Comparison of ENCODE assay signal across 1 cellular context in the genomic region with DNA sequence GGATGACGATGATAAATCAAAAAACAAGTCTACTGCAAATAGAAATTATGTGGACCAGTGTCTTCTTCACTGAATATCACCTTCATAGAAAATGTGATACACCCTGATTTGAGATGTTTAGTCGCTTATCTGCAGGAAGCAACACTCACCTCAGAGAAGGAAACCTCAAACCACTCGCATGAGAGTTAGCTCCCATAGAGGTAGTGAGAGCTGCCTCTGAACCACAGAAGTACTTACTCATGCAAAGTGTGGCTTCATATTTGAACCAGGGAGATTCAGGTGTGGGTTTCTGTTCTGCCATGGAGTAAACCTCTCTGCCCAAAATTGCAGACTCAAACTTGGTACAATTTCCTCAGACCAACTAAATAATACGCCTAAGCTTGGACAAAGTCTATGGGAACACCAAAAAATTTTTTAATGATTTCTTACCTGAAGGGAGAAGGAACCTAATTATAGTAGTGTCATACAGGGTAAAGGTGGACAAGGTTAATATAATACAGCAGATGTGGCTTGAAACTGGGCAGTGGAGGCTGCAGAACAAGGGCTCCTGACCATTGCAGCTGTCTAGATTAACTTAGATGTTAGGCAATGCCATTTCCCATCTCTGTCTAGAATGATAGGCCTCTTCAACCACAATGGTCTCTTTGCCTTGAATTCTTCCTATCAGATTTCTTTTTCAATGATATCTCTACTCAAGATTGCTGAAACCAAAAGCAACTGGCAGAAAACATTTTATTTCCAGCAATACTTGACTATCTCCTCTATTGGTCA.
TF ChIP-seq lines count a peak whose summit lies in the region.

No MANE protein-coding gene starts in this region.

TF ChIP-seq in K562, 482 proteins besides CTCF, POLR2A, EP300 and RAD21 (continued from another document):
- TF ChIP-seq, protein P1, sequence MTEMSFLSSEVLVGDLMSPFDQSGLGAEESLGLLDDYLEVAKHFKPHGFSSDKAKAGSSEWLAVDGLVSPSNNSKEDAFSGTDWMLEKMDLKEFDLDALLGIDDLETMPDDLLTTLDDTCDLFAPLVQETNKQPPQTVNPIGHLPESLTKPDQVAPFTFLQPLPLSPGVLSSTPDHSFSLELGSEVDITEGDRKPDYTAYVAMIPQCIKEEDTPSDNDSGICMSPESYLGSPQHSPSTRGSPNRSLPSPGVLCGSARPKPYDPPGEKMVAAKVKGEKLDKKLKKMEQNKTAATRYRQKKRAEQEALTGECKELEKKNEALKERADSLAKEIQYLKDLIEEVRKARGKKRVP (CRISPR knock-in tag; IDR thresholded peaks at IDR 0.05), result no peak
- TF ChIP-seq, protein P2, sequence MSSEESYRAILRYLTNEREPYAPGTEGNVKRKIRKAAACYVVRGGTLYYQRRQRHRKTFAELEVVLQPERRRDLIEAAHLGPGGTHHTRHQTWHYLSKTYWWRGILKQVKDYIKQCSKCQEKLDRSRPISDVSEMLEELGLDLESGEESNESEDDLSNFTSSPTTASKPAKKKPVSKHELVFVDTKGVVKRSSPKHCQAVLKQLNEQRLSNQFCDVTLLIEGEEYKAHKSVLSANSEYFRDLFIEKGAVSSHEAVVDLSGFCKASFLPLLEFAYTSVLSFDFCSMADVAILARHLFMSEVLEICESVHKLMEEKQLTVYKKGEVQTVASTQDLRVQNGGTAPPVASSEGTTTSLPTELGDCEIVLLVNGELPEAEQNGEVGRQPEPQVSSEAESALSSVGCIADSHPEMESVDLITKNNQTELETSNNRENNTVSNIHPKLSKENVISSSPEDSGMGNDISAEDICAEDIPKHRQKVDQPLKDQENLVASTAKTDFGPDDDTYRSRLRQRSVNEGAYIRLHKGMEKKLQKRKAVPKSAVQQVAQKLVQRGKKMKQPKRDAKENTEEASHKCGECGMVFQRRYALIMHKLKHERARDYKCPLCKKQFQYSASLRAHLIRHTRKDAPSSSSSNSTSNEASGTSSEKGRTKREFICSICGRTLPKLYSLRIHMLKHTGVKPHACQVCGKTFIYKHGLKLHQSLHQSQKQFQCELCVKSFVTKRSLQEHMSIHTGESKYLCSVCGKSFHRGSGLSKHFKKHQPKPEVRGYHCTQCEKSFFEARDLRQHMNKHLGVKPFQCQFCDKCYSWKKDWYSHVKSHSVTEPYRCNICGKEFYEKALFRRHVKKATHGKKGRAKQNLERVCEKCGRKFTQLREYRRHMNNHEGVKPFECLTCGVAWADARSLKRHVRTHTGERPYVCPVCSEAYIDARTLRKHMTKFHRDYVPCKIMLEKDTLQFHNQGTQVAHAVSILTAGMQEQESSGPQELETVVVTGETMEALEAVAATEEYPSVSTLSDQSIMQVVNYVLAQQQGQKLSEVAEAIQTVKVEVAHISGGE (CRISPR knock-in tag; IDR thresholded peaks at IDR 0.05), result no peak
- no peak for TF ChIP-seq PYGO2 (tag; IDR thresholded peaks at IDR 0.05)
- TF ChIP-seq KDM1A (IDR thresholded peaks at IDR 0.05), result peak in 1 of 2 experiments; percentile 14; a peak in 1 of 4 replicates
- TF ChIP-seq, protein P3, sequence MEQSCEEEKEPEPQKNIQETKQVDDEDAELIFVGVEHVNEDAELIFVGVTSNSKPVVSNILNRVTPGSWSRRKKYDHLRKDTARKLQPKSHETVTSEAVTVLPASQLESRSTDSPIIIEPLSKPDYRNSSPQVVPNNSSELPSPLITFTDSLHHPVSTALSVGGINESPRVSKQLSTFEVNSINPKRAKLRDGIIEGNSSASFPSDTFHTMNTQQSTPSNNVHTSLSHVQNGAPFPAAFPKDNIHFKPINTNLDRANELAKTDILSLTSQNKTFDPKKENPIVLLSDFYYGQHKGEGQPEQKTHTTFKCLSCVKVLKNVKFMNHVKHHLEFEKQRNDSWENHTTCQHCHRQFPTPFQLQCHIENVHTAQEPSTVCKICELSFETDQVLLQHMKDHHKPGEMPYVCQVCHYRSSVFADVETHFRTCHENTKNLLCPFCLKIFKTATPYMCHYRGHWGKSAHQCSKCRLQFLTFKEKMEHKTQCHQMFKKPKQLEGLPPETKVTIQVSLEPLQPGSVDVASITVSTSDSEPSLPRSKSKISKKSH (CRISPR knock-in tag; IDR thresholded peaks at IDR 0.05), result no peak
- TF ChIP-seq, protein P4, sequence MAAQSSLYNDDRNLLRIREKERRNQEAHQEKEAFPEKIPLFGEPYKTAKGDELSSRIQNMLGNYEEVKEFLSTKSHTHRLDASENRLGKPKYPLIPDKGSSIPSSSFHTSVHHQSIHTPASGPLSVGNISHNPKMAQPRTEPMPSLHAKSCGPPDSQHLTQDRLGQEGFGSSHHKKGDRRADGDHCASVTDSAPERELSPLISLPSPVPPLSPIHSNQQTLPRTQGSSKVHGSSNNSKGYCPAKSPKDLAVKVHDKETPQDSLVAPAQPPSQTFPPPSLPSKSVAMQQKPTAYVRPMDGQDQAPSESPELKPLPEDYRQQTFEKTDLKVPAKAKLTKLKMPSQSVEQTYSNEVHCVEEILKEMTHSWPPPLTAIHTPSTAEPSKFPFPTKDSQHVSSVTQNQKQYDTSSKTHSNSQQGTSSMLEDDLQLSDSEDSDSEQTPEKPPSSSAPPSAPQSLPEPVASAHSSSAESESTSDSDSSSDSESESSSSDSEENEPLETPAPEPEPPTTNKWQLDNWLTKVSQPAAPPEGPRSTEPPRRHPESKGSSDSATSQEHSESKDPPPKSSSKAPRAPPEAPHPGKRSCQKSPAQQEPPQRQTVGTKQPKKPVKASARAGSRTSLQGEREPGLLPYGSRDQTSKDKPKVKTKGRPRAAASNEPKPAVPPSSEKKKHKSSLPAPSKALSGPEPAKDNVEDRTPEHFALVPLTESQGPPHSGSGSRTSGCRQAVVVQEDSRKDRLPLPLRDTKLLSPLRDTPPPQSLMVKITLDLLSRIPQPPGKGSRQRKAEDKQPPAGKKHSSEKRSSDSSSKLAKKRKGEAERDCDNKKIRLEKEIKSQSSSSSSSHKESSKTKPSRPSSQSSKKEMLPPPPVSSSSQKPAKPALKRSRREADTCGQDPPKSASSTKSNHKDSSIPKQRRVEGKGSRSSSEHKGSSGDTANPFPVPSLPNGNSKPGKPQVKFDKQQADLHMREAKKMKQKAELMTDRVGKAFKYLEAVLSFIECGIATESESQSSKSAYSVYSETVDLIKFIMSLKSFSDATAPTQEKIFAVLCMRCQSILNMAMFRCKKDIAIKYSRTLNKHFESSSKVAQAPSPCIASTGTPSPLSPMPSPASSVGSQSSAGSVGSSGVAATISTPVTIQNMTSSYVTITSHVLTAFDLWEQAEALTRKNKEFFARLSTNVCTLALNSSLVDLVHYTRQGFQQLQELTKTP (IDR thresholded peaks at IDR 0.05; ENCODE audit: low read depth in 1 of 2, partially characterized antibody in 2 of 2), result no peak
- peak; percentile 67; the same call in 1 of the 2 replicates for TF ChIP-seq TEAD4 (IDR thresholded peaks at IDR 0.05; ENCODE audit: low read length)
- TF ChIP-seq TEAD4 (CRISPR knock-in tag; IDR thresholded peaks at IDR 0.05; ENCODE audit: borderline replicate concordance), result no peak
- TF ChIP-seq ZNF274 (IDR thresholded peaks at IDR 0.05; ENCODE audit: borderline replicate concordance, low read depth, low read length), result no peak
- TF ChIP-seq TAL1 (IDR thresholded peaks at IDR 0.05), result 0 out of 2 replicates have a peak, but pooled peaks have one; percentile 21
- no peak for TF ChIP-seq RBM34 (IDR thresholded peaks at IDR 0.05; ENCODE audit: borderline replicate concordance, insufficient read depth, low read length)
- no peak for TF ChIP-seq SMAD1 (IDR thresholded peaks at IDR 0.05; ENCODE audit: low read depth, low read length, partially characterized antibody)
- TF ChIP-seq RNF2 (IDR thresholded peaks at IDR 0.05), result no peak
- TF ChIP-seq RCOR1 (IDR thresholded peaks at IDR 0.05; ENCODE audit: borderline replicate concordance in 1 of 2, low read depth in 2 of 2, low read length in 2 of 2), result 0 out of 4 replicates have a peak, but pooled peaks of 1 of the 2 experiments have one; percentile 7
- TF ChIP-seq, protein P5, sequence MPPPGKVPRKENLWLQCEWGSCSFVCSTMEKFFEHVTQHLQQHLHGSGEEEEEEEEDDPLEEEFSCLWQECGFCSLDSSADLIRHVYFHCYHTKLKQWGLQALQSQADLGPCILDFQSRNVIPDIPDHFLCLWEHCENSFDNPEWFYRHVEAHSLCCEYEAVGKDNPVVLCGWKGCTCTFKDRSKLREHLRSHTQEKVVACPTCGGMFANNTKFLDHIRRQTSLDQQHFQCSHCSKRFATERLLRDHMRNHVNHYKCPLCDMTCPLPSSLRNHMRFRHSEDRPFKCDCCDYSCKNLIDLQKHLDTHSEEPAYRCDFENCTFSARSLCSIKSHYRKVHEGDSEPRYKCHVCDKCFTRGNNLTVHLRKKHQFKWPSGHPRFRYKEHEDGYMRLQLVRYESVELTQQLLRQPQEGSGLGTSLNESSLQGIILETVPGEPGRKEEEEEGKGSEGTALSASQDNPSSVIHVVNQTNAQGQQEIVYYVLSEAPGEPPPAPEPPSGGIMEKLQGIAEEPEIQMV (tag; conservative IDR thresholded peaks at IDR 0.05; ENCODE audit: low read depth), result no peak
- TF ChIP-seq JUN (IDR thresholded peaks at IDR 0.05; ENCODE audit: borderline replicate concordance, low read depth, low read length), result no peak
- no peak for TF ChIP-seq JUN (CRISPR knock-in tag; IDR thresholded peaks at IDR 0.05; ENCODE audit: borderline replicate concordance)
- TF ChIP-seq CBFA2T3 (IDR thresholded peaks at IDR 0.05), result peak; percentile 50
- TF ChIP-seq HNRNPLL (IDR thresholded peaks at IDR 0.05; ENCODE audit: low read depth, low read length, poor library complexity, severe bottlenecking), result no peak
- TF ChIP-seq PRMT5 (CRISPR knock-in tag; IDR thresholded peaks at IDR 0.05), result no peak
- TF ChIP-seq, protein P6, sequence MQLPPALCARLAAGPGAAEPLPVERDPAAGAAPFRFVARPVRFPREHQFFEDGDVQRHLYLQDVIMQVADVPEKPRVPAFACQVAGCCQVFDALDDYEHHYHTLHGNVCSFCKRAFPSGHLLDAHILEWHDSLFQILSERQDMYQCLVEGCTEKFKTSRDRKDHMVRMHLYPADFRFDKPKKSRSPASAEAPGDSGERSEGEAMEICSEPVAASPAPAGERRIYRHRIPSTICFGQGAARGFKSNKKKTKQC (CRISPR knock-in tag; IDR thresholded peaks at IDR 0.05), result no peak
- no peak for TF ChIP-seq ZNF695 (CRISPR knock-in tag; IDR thresholded peaks at IDR 0.05)
- TF ChIP-seq, protein P7, sequence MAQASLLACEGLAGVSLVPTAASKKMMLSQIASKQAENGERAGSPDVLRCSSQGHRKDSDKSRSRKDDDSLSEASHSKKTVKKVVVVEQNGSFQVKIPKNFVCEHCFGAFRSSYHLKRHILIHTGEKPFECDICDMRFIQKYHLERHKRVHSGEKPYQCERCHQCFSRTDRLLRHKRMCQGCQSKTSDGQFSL (CRISPR knock-in tag; IDR thresholded peaks at IDR 0.05), result no peak
- TF ChIP-seq, protein P7 (tag; IDR thresholded peaks at IDR 0.05), result no peak
- no peak for TF ChIP-seq RBM39 (optimal IDR thresholded peaks at IDR 0.05; ENCODE audit: low read depth, low read length)
- TF ChIP-seq ARHGAP35 (IDR thresholded peaks at IDR 0.05; ENCODE audit: partially characterized antibody), result no peak
- TF ChIP-seq PHF21A (IDR thresholded peaks at IDR 0.05; ENCODE audit: borderline replicate concordance, low read depth), result no peak
- TF ChIP-seq TCF3 (CRISPR knock-in tag; IDR thresholded peaks at IDR 0.05), result peak; percentile 41; the same call in 1 of the 2 replicates
- no peak for TF ChIP-seq PHB (CRISPR knock-in tag; IDR thresholded peaks at IDR 0.05)
TF ChIP-seq in K562: peak in this region for 6.
